Comparison of ENCODE assay signal across 17 cellular contexts in genomic region chr15:99130314-99130713, GRCh38. TPM values are rescaled to one million over a fixed set of nuclear protein-coding genes. Genes with fewer than 3 reads are reported as not detected.
DNase-seq lines count a peak whose midpoint lies in the region; TF ChIP-seq lines count a peak whose summit lies in the region.
"Had no signal": no experiment of that assay in that cellular context is flagged by ENCODE, and none has a peak within 500 bp of the region (broad histone marks: within the 10 kb centered on the region; RNA-seq: fewer than 3 reads in every experiment).

No MANE protein-coding gene starts in this region.

- H3K4me1 Mint-ChIP-seq in endothelial cell (ENCODE audit: unreplicated experiment), result peaks cover 16% of the 10 kb centered on the region
- H3K4me1 Mint-ChIP-seq in osteocyte (ENCODE audit: unreplicated experiment), result peaks cover 40% of the 10 kb centered on the region
- H3K4me1 Mint-ChIP-seq: GM23338 had no signal

- H3K27ac ChIP-seq in adrenal gland (no peak overlapping the region), stomach (peak overlapping the region in 3 of 5 donors; percentile 45 to 96 (median 59)), ascending aorta (no peak overlapping the region)
- H3K27ac ChIP-seq: RWPE1 had no signal

- TF ChIP-seq CTCF in adrenal gland (IDR thresholded peaks at IDR 0.05), result no peak
- TF ChIP-seq CTCF in endothelial cell (IDR thresholded peaks at IDR 0.05; ENCODE audit: unreplicated experiment), result no peak
- TF ChIP-seq CTCF in osteocyte (IDR thresholded peaks at IDR 0.05), result no peak
- no peak for TF ChIP-seq CTCF in stomach (IDR thresholded peaks at IDR 0.05)
- TF ChIP-seq CTCF in ascending aorta (IDR thresholded peaks at IDR 0.05), result no peak

- peak overlapping the region; percentile 26 for H3K4me3 Mint-ChIP-seq in endothelial cell (ENCODE audit: unreplicated experiment)
- H3K4me3 Mint-ChIP-seq in osteocyte (ENCODE audit: unreplicated experiment), result peak overlapping the region; percentile 35
- H3K4me3 Mint-ChIP-seq: CD8-positive, alpha-beta T cell; GM23338 had no signal

- peak in 4 of 7 donors; percentile 8 to 49 (median 17) for DNase-seq in adrenal gland
- no peak for DNase-seq in endothelial cell (ENCODE audit: low spot score)
- no peak for DNase-seq in osteocyte (ENCODE audit: extremely low spot score, unreplicated experiment)
- no peak for DNase-seq in stomach
- DNase-seq in activated CD4-positive, alpha-beta T cell treated with anti-CD3 and anti-CD28 coated beads for 1 hour, result no peak
- DNase-seq in activated naive CD4-positive, alpha-beta T cell treated with Interleukin-2 at 50 U/mL for 16 hours, result no peak
- DNase-seq in ascending aorta (ENCODE audit: low spot score in 2 of 2), result no peak
- DNase-seq: CD8-positive, alpha-beta T cell; DND-41; GDM1; NCI-H1436; NCI-H2029 treated with DMSO at 0.1 percent for 48 hours; NCI-H510A; NCI-H82 had no signal

- 73 to 78% (median 76%) methylated on average over 13 of the region's 13 CpGs for WGBS in adrenal gland, 4 donors
- 68 to 88% (median 84%) methylated on average over 13 of the region's 13 CpGs for WGBS in stomach, 5 donors

- H3K36me3 ChIP-seq in adrenal gland (replicated peaks in 1 of 2) (peaks cover 0 to 39% of the 10 kb centered on the region in 2 donors), stomach (peaks cover 7 to 55% (median 38%) of the 10 kb centered on the region in 4 donors), ascending aorta (peaks cover 26 to 33% of the 10 kb centered on the region in 2 donors)

- H3K4me3 ChIP-seq in adrenal gland (no peak overlapping the region), stomach (no peak overlapping the region), ascending aorta (no peak overlapping the region)
- H3K4me3 ChIP-seq: GM23338, K562 had no signal

- H3K9me3 ChIP-seq in adrenal gland (replicated peaks in 1 of 3), result no peaks in the 10 kb centered on the region
- H3K9me3 ChIP-seq in stomach, result no peaks in the 10 kb centered on the region
- no peaks in the 10 kb centered on the region for H3K9me3 ChIP-seq in ascending aorta

- no peak for TF ChIP-seq EP300 in stomach (IDR thresholded peaks at IDR 0.05)

- H3K27me3 ChIP-seq in adrenal gland (no peaks in the 10 kb centered on the region), stomach (no peaks in the 10 kb centered on the region), ascending aorta (no peaks in the 10 kb centered on the region)

- intact Hi-C loops in adrenal gland (cut with DNase I), result no loop called here
- intact Hi-C loops in stomach (cut with DNase I; ENCODE audit: low total_unique reads), result no loop called here
- intact Hi-C loops in ascending aorta (cut with DNase I), result no loop called here

- H3K36me3 Mint-ChIP-seq in endothelial cell (ENCODE audit: low read depth, unreplicated experiment), result peaks cover 9% of the 10 kb centered on the region
- H3K36me3 Mint-ChIP-seq in osteocyte (ENCODE audit: unreplicated experiment), result peaks cover 11% of the 10 kb centered on the region
- H3K36me3 Mint-ChIP-seq: CD8-positive, alpha-beta T cell had no signal

- peak overlapping the region; percentile 65 for H3K27ac Mint-ChIP-seq in endothelial cell (ENCODE audit: unreplicated experiment)
- peak overlapping the region; percentile 81 for H3K27ac Mint-ChIP-seq in osteocyte (ENCODE audit: unreplicated experiment)
- H3K27ac Mint-ChIP-seq: CD8-positive, alpha-beta T cell; GM23338 had no signal

- peaks cover 3 to 12% of the 10 kb centered on the region in 2 donors for H3K4me1 ChIP-seq in adrenal gland (replicated peaks in 1 of 2)
- H3K4me1 ChIP-seq in stomach, result peaks cover 0 to 60% (median 22%) of the 10 kb centered on the region in 4 donors
- peaks cover 5 to 15% of the 10 kb centered on the region in 2 donors for H3K4me1 ChIP-seq in ascending aorta

- H3K27me3 Mint-ChIP-seq in endothelial cell (ENCODE audit: unreplicated experiment), result peaks cover 2% of the 10 kb centered on the region
- no peaks in the 10 kb centered on the region for H3K27me3 Mint-ChIP-seq in osteocyte (ENCODE audit: unreplicated experiment)

- H3K9me3 Mint-ChIP-seq in endothelial cell (ENCODE audit: unreplicated experiment) (no peaks in the 10 kb centered on the region), osteocyte (ENCODE audit: unreplicated experiment) (no peaks in the 10 kb centered on the region)
- H3K9me3 Mint-ChIP-seq: CD8-positive, alpha-beta T cell; GM23338 had no signal

- TF ChIP-seq POLR2A in adrenal gland (IDR thresholded peaks at IDR 0.05), result no peak
- no peak for TF ChIP-seq POLR2A in stomach (IDR thresholded peaks at IDR 0.05)

RNA-seq across cellular contexts. Expression of gene SYNM, which starts 25.4 kb away (rescaled TPM):
- total RNA-seq in adrenal gland (10 to 100 TPM; 23.6 to 44.6 (median 38.3) TPM), endothelial cell (ENCODE audit: unreplicated experiment) (1.7 TPM), osteocyte (5.5 and 5.9 TPM in 2 replicates), stomach (100 to 1,000 TPM in 4 of 5 donors, 10 to 100 TPM in 1; 71.3 to 469 (median 235) TPM), ascending aorta (37.7 TPM)
- polyA plus RNA-seq in adrenal gland (10 to 100 TPM; 11.1 to 25.0 (median 22.0) TPM), stomach (10 to 100 TPM in 1 of 3 donors, 1 to 10 TPM in 2; 4.0 to 88.7 (median 5.7) TPM)

Comparison
In these comparisons a context has a peak if more than half of its experiments do, and no peak if none do; other contexts are left out.
1. DNase-seq: peak in adrenal gland (4 of 7); none in endothelial cell (single experiment), osteocyte (single experiment), stomach (single experiment), activated CD4-positive, alpha-beta T cell treated with anti-CD3 and anti-CD28 coated beads for 1 hour (single experiment), activated naive CD4-positive, alpha-beta T cell treated with Interleukin-2 at 50 U/mL for 16 hours (single experiment) and ascending aorta (0 of 2).
2. H3K27ac ChIP-seq: peak in stomach (3 of 5); none in adrenal gland (0 of 5) and ascending aorta (0 of 2).